ENCODE assay signal across 2 cellular contexts in the genomic region with DNA sequence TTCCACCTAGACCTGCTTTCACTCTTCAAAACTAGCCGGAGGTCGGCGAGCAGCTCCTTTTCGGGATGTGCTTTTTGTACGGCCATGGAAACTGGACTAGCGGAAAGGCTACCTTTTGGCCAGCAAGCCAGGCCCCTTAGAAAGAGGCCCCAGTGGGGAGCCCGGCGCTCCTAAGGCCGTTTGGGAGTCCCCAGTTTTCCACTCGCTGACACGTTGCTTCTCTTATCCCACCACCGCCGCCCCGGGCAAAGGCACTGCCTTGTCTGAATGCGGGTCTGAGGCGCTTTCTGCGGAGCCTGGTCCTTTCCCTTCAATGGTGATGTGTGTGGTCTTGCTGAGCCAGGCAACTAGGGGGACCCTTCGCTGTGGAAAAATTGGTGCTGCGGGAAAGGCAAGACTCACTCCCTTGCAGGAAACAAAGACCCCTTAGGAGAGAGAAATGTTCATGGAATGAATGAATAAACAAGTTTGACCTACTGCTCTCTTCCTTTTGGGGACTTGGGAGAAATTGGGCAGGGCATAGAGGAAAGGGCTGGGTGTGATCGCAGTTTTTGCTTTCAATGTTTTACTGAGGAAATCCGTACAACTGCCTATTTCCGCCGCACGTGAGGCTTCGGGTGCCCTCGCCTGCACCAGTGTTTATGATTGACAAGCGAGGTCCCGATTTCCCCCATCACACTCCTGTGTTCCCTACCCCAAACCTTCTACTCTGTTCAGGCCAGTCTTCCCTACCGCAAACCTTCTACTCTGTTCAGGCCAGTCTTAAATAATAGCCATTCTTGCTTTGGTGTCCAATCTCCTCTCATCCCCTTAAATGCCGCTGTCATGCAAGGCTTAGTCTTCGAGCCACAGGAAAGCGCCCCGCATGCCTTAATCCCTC.
TF ChIP-seq lines count a peak whose summit lies in the region.

No MANE protein-coding gene starts in this region.

TF ChIP-seq in HEK293, 187 proteins besides CTCF, POLR2A, EP300 and RAD21 (continued from another document and continues in another):
- TF ChIP-seq, protein P1, sequence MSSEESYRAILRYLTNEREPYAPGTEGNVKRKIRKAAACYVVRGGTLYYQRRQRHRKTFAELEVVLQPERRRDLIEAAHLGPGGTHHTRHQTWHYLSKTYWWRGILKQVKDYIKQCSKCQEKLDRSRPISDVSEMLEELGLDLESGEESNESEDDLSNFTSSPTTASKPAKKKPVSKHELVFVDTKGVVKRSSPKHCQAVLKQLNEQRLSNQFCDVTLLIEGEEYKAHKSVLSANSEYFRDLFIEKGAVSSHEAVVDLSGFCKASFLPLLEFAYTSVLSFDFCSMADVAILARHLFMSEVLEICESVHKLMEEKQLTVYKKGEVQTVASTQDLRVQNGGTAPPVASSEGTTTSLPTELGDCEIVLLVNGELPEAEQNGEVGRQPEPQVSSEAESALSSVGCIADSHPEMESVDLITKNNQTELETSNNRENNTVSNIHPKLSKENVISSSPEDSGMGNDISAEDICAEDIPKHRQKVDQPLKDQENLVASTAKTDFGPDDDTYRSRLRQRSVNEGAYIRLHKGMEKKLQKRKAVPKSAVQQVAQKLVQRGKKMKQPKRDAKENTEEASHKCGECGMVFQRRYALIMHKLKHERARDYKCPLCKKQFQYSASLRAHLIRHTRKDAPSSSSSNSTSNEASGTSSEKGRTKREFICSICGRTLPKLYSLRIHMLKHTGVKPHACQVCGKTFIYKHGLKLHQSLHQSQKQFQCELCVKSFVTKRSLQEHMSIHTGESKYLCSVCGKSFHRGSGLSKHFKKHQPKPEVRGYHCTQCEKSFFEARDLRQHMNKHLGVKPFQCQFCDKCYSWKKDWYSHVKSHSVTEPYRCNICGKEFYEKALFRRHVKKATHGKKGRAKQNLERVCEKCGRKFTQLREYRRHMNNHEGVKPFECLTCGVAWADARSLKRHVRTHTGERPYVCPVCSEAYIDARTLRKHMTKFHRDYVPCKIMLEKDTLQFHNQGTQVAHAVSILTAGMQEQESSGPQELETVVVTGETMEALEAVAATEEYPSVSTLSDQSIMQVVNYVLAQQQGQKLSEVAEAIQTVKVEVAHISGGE (tag by site-specific recombination; conservative IDR thresholded peaks at IDR 0.05; ENCODE audit: low read depth) = no peak
- TF ChIP-seq ZNF366 (tag by site-specific recombination; conservative IDR thresholded peaks at IDR 0.05) (peak; percentile 30; the same call in 1 of the 2 replicates), ZNF202 (tag by site-specific recombination; IDR thresholded peaks at IDR 0.05; ENCODE audit: borderline replicate concordance) (no peak), ZNF600 (tag by site-specific recombination; IDR thresholded peaks at IDR 0.05) (0 out of 2 replicates have a peak, but pooled peaks have one; percentile 66), ZNF843 (tag by site-specific recombination; IDR thresholded peaks at IDR 0.05) (no peak), KLF10 (tag by site-specific recombination; IDR thresholded peaks at IDR 0.05) (no peak), ZBTB17 (tag by site-specific recombination; IDR thresholded peaks at IDR 0.05) (no peak), MZF1 (tag by site-specific recombination; IDR thresholded peaks at IDR 0.05; ENCODE audit: borderline replicate concordance) (no peak)
- TF ChIP-seq, protein P2, sequence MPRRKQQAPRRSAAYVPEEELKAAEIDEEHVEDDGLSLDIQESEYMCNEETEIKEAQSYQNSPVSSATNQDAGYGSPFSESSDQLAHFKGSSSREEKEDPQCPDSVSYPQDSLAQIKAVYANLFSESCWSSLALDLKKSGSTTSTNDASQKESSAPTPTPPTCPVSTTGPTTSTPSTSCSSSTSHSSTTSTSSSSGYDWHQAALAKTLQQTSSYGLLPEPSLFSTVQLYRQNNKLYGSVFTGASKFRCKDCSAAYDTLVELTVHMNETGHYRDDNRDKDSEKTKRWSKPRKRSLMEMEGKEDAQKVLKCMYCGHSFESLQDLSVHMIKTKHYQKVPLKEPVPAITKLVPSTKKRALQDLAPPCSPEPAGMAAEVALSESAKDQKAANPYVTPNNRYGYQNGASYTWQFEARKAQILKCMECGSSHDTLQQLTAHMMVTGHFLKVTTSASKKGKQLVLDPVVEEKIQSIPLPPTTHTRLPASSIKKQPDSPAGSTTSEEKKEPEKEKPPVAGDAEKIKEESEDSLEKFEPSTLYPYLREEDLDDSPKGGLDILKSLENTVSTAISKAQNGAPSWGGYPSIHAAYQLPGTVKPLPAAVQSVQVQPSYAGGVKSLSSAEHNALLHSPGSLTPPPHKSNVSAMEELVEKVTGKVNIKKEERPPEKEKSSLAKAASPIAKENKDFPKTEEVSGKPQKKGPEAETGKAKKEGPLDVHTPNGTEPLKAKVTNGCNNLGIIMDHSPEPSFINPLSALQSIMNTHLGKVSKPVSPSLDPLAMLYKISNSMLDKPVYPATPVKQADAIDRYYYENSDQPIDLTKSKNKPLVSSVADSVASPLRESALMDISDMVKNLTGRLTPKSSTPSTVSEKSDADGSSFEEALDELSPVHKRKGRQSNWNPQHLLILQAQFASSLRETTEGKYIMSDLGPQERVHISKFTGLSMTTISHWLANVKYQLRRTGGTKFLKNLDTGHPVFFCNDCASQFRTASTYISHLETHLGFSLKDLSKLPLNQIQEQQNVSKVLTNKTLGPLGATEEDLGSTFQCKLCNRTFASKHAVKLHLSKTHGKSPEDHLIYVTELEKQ (tag by site-specific recombination; IDR thresholded peaks at IDR 0.05; ENCODE audit: borderline replicate concordance) = no peak
- TF ChIP-seq, protein P3, sequence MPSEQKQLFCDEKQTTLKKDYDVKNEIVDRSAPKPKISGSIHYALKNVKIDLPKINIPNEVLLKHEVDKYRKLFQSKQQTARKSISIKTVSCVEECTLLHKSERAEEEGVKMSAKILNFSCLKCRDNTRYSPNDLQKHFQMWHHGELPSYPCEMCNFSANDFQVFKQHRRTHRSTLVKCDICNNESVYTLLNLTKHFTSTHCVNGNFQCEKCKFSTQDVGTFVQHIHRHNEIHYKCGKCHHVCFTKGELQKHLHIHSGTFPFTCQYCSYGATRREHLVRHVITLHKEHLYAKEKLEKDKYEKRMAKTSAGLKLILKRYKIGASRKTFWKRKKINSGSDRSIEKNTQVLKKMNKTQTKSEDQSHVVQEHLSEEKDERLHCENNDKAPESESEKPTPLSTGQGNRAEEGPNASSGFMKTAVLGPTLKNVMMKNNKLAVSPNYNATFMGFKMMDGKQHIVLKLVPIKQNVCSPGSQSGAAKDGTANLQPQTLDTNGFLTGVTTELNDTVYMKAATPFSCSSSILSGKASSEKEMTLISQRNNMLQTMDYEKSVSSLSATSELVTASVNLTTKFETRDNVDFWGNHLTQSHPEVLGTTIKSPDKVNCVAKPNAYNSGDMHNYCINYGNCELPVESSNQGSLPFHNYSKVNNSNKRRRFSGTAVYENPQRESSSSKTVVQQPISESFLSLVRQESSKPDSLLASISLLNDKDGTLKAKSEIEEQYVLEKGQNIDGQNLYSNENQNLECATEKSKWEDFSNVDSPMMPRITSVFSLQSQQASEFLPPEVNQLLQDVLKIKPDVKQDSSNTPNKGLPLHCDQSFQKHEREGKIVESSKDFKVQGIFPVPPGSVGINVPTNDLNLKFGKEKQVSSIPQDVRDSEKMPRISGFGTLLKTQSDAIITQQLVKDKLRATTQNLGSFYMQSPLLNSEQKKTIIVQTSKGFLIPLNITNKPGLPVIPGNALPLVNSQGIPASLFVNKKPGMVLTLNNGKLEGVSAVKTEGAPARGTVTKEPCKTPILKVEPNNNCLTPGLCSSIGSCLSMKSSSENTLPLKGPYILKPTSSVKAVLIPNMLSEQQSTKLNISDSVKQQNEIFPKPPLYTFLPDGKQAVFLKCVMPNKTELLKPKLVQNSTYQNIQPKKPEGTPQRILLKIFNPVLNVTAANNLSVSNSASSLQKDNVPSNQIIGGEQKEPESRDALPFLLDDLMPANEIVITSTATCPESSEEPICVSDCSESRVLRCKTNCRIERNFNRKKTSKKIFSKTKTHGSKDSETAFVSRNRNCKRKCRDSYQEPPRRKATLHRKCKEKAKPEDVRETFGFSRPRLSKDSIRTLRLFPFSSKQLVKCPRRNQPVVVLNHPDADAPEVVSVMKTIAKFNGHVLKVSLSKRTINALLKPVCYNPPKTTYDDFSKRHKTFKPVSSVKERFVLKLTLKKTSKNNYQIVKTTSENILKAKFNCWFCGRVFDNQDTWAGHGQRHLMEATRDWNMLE (tag by site-specific recombination; conservative IDR thresholded peaks at IDR 0.05; ENCODE audit: low read depth) = no peak

TF ChIP-seq in SK-N-SH treated with all-trans-retinoic acid at 6 μM for 48 hours, 23 proteins besides CTCF, POLR2A, EP300 and RAD21 (continued from another document):
- TF ChIP-seq, protein P4, sequence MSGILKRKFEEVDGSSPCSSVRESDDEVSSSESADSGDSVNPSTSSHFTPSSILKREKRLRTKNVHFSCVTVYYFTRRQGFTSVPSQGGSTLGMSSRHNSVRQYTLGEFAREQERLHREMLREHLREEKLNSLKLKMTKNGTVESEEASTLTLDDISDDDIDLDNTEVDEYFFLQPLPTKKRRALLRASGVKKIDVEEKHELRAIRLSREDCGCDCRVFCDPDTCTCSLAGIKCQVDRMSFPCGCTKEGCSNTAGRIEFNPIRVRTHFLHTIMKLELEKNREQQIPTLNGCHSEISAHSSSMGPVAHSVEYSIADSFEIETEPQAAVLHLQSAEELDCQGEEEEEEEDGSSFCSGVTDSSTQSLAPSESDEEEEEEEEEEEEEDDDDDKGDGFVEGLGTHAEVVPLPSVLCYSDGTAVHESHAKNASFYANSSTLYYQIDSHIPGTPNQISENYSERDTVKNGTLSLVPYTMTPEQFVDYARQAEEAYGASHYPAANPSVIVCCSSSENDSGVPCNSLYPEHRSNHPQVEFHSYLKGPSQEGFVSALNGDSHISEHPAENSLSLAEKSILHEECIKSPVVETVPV (CRISPR knock-in tag; IDR thresholded peaks at IDR 0.05) = no peak
- TF ChIP-seq SNAI2 (CRISPR knock-in tag; IDR thresholded peaks at IDR 0.05) (no peak), ISL1 (CRISPR knock-in tag; IDR thresholded peaks at IDR 0.05) (no peak), GLIS3 (CRISPR knock-in tag; IDR thresholded peaks at IDR 0.05) (no peak), ZNF565 (CRISPR knock-in tag; conservative IDR thresholded peaks at IDR 0.05; ENCODE audit: low read depth) (no peak), ZFP30 (CRISPR knock-in tag; IDR thresholded peaks at IDR 0.05) (no peak), RARB (CRISPR knock-in tag; IDR thresholded peaks at IDR 0.05) (no peak), ZNF8 (CRISPR knock-in tag; IDR thresholded peaks at IDR 0.05) (no peak)
- TF ChIP-seq, protein P5, sequence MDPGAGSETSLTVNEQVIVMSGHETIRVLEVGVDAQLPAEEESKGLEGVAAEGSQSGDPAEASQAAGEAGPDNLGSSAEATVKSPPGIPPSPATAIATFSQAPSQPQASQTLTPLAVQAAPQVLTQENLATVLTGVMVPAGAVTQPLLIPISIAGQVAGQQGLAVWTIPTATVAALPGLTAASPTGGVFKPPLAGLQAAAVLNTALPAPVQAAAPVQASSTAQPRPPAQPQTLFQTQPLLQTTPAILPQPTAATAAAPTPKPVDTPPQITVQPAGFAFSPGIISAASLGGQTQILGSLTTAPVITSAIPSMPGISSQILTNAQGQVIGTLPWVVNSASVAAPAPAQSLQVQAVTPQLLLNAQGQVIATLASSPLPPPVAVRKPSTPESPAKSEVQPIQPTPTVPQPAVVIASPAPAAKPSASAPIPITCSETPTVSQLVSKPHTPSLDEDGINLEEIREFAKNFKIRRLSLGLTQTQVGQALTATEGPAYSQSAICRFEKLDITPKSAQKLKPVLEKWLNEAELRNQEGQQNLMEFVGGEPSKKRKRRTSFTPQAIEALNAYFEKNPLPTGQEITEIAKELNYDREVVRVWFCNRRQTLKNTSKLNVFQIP (CRISPR knock-in tag; IDR thresholded peaks at IDR 0.05; ENCODE audit: borderline replicate concordance, low read depth) = no peak
- TF ChIP-seq, protein P6, sequence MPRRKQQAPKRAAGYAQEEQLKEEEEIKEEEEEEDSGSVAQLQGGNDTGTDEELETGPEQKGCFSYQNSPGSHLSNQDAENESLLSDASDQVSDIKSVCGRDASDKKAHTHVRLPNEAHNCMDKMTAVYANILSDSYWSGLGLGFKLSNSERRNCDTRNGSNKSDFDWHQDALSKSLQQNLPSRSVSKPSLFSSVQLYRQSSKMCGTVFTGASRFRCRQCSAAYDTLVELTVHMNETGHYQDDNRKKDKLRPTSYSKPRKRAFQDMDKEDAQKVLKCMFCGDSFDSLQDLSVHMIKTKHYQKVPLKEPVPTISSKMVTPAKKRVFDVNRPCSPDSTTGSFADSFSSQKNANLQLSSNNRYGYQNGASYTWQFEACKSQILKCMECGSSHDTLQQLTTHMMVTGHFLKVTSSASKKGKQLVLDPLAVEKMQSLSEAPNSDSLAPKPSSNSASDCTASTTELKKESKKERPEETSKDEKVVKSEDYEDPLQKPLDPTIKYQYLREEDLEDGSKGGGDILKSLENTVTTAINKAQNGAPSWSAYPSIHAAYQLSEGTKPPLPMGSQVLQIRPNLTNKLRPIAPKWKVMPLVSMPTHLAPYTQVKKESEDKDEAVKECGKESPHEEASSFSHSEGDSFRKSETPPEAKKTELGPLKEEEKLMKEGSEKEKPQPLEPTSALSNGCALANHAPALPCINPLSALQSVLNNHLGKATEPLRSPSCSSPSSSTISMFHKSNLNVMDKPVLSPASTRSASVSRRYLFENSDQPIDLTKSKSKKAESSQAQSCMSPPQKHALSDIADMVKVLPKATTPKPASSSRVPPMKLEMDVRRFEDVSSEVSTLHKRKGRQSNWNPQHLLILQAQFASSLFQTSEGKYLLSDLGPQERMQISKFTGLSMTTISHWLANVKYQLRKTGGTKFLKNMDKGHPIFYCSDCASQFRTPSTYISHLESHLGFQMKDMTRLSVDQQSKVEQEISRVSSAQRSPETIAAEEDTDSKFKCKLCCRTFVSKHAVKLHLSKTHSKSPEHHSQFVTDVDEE (CRISPR knock-in tag; IDR thresholded peaks at IDR 0.05) = no peak; the same call in 1 of the 2 replicates
- TF ChIP-seq, protein P7, sequence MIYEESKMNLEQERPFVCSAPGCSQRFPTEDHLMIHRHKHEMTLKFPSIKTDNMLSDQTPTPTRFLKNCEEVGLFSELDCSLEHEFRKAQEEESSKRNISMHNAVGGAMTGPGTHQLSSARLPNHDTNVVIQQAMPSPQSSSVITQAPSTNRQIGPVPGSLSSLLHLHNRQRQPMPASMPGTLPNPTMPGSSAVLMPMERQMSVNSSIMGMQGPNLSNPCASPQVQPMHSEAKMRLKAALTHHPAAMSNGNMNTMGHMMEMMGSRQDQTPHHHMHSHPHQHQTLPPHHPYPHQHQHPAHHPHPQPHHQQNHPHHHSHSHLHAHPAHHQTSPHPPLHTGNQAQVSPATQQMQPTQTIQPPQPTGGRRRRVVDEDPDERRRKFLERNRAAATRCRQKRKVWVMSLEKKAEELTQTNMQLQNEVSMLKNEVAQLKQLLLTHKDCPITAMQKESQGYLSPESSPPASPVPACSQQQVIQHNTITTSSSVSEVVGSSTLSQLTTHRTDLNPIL (CRISPR knock-in tag; IDR thresholded peaks at IDR 0.05; ENCODE audit: low read depth) = no peak
TF ChIP-seq in SK-N-SH treated with all-trans-retinoic acid at 6 μM for 48 hours: peak in this region for 0.
